20 cellular contexts compared by ENCODE assay signal in genomic region chr18:23253630-23254029, GRCh38.
DNase-seq lines count a peak whose midpoint lies in the region; ATAC-seq, FAIRE-seq and TF ChIP-seq lines count a peak whose summit lies in the region.
"Had no signal": no experiment of that assay in that cellular context is flagged by ENCODE, and none has a peak within 500 bp of the region (broad histone marks: within the 10 kb centered on the region; RNA-seq: fewer than 3 reads in every experiment).

No MANE protein-coding gene starts in this region.

- no TSS peak for BruUV-seq in HepG2 (replicated peaks; lab: Mats Ljungman, UMichigan)

- peaks cover 0 to 21% (median 10%) of the 10 kb centered on the region in 4 donors for H3K36me3 ChIP-seq in liver (ENCODE audit: control insufficient read depth in 4 of 4, insufficient read depth in 3 of 4, low read depth in 1 of 4, low read length in 3 of 4)
- H3K36me3 ChIP-seq in HepG2 (replicated peaks in 1 of 2; ENCODE audit: control insufficient read depth in 1 of 2, insufficient read depth in 2 of 2, low read length in 2 of 2): peaks cover 12 to 58% of the 10 kb centered on the region in 2 experiments; a peak in 4 of 5 replicates

- no peak overlapping the region for H3K4me2 ChIP-seq in HepG2 (ENCODE audit: low read depth, low read length)
- H3K4me2 ChIP-seq: A549 had no signal

- ATAC-seq in HepG2 (no peak), WTC11 (no peak), left lobe of liver (peak; percentile 11)
- ATAC-seq: A549 had no signal

- TF ChIP-seq CTCF in liver (IDR thresholded peaks at IDR 0.05; ENCODE audit: low read depth, low read length, missing input control) (no peak), HepG2 (CRISPR knock-in tag; IDR thresholded peaks at IDR 0.05) (no peak), WTC11 (IDR thresholded peaks at IDR 0.05) (no peak)

- H3K9me3 Mint-ChIP-seq in WTC11: peaks cover 9% of the 10 kb centered on the region
- H3K9me3 Mint-ChIP-seq: CD4-positive, alpha-beta T cell had no signal

- FAIRE-seq in HepG2 (lab: Jason Lieb, UNC): no peak
- FAIRE-seq: A549 had no signal

- H3K4me3 ChIP-seq in liver (ENCODE audit: low read depth in 1 of 3, low read length in 3 of 3) (no peak overlapping the region), HepG2 (replicated peaks in 1 of 3; ENCODE audit: insufficient read depth in 1 of 3, low read depth in 2 of 3, low read length in 3 of 3) (no peak overlapping the region)
- H3K4me3 ChIP-seq: A549 had no signal

- CTCF ChIA-PET in HepG2 (lab: Yijun Ruan, JAX; ENCODE audit: low intra/inter-chr PET ratio, low total read pairs): no interaction called here
- CTCF ChIA-PET in WTC11 (lab: Charles Lee): no interaction called here

- in situ Hi-C loops in HepG2 (cut with HindIII; ENCODE audit: extremely low pct_ligation_motif_present, low pct_unique_long_range_greater_than_20kb): no loop called here

- H3K9me3 ChIP-seq in liver (ENCODE audit: control insufficient read depth in 4 of 4, low read length in 3 of 4): peaks cover 0 to 2% (median 0%) of the 10 kb centered on the region in 4 donors
- H3K9me3 ChIP-seq in HepG2 (ENCODE audit: low read length): no peaks in the 10 kb centered on the region
- H3K9me3 ChIP-seq: Caco-2 had no signal

- intact Hi-C loops in HepG2 (cut with micrococcal nuclease; ENCODE audit: unreplicated experiment): no loop called here

- H3K27ac ChIP-seq in liver (ENCODE audit: low read depth in 1 of 2, low read length in 2 of 2) (no peak overlapping the region), HepG2 (ENCODE audit: extremely low read length, insufficient read depth, low read length) (no peak overlapping the region)
- H3K27ac ChIP-seq: 22Rv1, A549, C4-2B, HL-60 had no signal

- no peak for DNase-seq in HepG2 (ENCODE audit: low spot score)
- no peak for DNase-seq in WTC11 (ENCODE audit: low spot score)
- no peak for DNase-seq in left lobe of liver (ENCODE audit: low spot score)
- DNase-seq in Ammon's horn (ENCODE audit: low spot score): no peak
- DNase-seq in SK-N-DZ (ENCODE audit: low spot score): no peak
- DNase-seq in NCI-H774 (lab: John Stamatoyannopoulos, UW): no peak
- DNase-seq: AML-193; Caco-2; CD4-positive, alpha-beta T cell; DMS79 treated with DMSO at 0.1 percent for 48 hours; GF-D8; GOT3; H7; IMR-90; KBM-7 had no signal

- H3K4me1 ChIP-seq in liver (ENCODE audit: control insufficient read depth in 4 of 4, insufficient read depth in 4 of 4, low read length in 3 of 4) (no peaks in the 10 kb centered on the region), HepG2 (ENCODE audit: insufficient read depth, low read length) (peaks cover 22% of the 10 kb centered on the region)
- H3K4me1 ChIP-seq: A549, Caco-2 had no signal

- H3K9ac ChIP-seq in liver (ENCODE audit: low read depth in 1 of 2, low read length in 2 of 2) (no peak overlapping the region), HepG2 (ENCODE audit: insufficient read depth, low read depth, low read length) (no peak overlapping the region)

- H3K27me3 Mint-ChIP-seq in WTC11 (ENCODE audit: low read depth): no peaks in the 10 kb centered on the region
- H3K27me3 Mint-ChIP-seq: CD4-positive, alpha-beta T cell had no signal

- 89% methylated on average over 12 of the region's 12 CpGs for WGBS in liver
- 98% methylated on average over 12 of the region's 12 CpGs for WGBS in HepG2 (ENCODE audit: low lambda C conversion rate)

- H3K4me1 Mint-ChIP-seq in WTC11: peaks cover 18% of the 10 kb centered on the region

- TF ChIP-seq RAD21 in liver (IDR thresholded peaks at IDR 0.05) (no peak), HepG2 (CRISPR knock-in tag; IDR thresholded peaks at IDR 0.05) (no peak)

- POLR2A ChIA-PET in HepG2 (lab: Yijun Ruan, JAX): no interaction called here
- POLR2A ChIA-PET in WTC11 (lab: Charles Lee): no interaction called here

- no peak for TF ChIP-seq POLR2A in HepG2 (IDR thresholded peaks at IDR 0.05; ENCODE audit: insufficient read depth in 1 of 2, low read depth in 2 of 2, low read length in 2 of 2)

- H3K4me3 Mint-ChIP-seq in WTC11: no peak overlapping the region
- H3K4me3 Mint-ChIP-seq: CD4-positive, alpha-beta T cell had no signal

- peaks cover 91% of the 10 kb centered on the region for H3K36me3 Mint-ChIP-seq in WTC11

- H3K27me3 ChIP-seq in liver (ENCODE audit: control insufficient read depth in 4 of 4, insufficient read depth in 4 of 4, low read length in 3 of 4) (no peaks in the 10 kb centered on the region), HepG2 (ENCODE audit: control insufficient read depth in 1 of 2, insufficient read depth in 2 of 2, low read length in 2 of 2) (no peaks in the 10 kb centered on the region)

- TF ChIP-seq EP300 in HepG2 (IDR thresholded peaks at IDR 0.05; ENCODE audit: low read depth in 2 of 2, low read length in 2 of 2): no peak
- no peak for TF ChIP-seq EP300 in HepG2 (CRISPR knock-in tag; IDR thresholded peaks at IDR 0.05; ENCODE audit: borderline replicate concordance)

- H3K79me2 ChIP-seq in HepG2 (ENCODE audit: insufficient read depth, low read length): no peaks in the 10 kb centered on the region

- no peaks in the 10 kb centered on the region for H4K20me1 ChIP-seq in HepG2 (ENCODE audit: insufficient read depth, low read length)

- H3K27ac Mint-ChIP-seq in WTC11: peak overlapping the region; percentile 42; the same call in 1 of the 2 replicates
- H3K27ac Mint-ChIP-seq: CD4-positive, alpha-beta T cell had no signal

- no peak overlapping the region for H2AFZ ChIP-seq in HepG2 (ENCODE audit: low read length)

TF ChIP-seq in liver, 16 proteins besides CTCF, POLR2A, EP300 and RAD21:
- TF ChIP-seq RXRA (IDR thresholded peaks at IDR 0.05) (peak; percentile 30 to 49), ZBTB33 (IDR thresholded peaks at IDR 0.05) (no peak), GABPA (IDR thresholded peaks at IDR 0.05 in 1 of 2, conservative IDR thresholded peaks at IDR 0.05 in 1 of 2) (peak; percentile 33 to 51), NR2F2 (IDR thresholded peaks at IDR 0.05) (peak; percentile 29)
TF ChIP-seq in liver: peak in this region for 3.

TF ChIP-seq in HepG2, 621 proteins besides CTCF, POLR2A, EP300 and RAD21 (continues in another document):
- TF ChIP-seq ELF3 (CRISPR knock-in tag; IDR thresholded peaks at IDR 0.05) (no peak), SKI (IDR thresholded peaks at IDR 0.05; ENCODE audit: partially characterized antibody) (no peak), DR1 (CRISPR knock-in tag; IDR thresholded peaks at IDR 0.05) (no peak), ZNF253 (CRISPR knock-in tag; IDR thresholded peaks at IDR 0.05; ENCODE audit: borderline replicate concordance) (no peak), RELA (CRISPR knock-in tag; IDR thresholded peaks at IDR 0.05) (no peak), ZNF224 (CRISPR knock-in tag; IDR thresholded peaks at IDR 0.05) (no peak), ZNF331 (CRISPR knock-in tag; IDR thresholded peaks at IDR 0.05) (no peak), SIN3B (IDR thresholded peaks at IDR 0.05; ENCODE audit: low read length) (no peak), ATF7-NPFF (CRISPR knock-in tag; IDR thresholded peaks at IDR 0.05; ENCODE audit: low read depth) (no peak), ZBTB8A (CRISPR knock-in tag; IDR thresholded peaks at IDR 0.05; ENCODE audit: borderline replicate concordance, low read depth) (no peak), ZBTB14 (CRISPR knock-in tag; IDR thresholded peaks at IDR 0.05) (no peak)

TF ChIP-seq in WTC11, 78 proteins besides CTCF, POLR2A, EP300 and RAD21 (continues in another document):
- no peak for TF ChIP-seq AR (CRISPR knock-in tag; IDR thresholded peaks at IDR 0.05)
- no peak for TF ChIP-seq RORB (CRISPR knock-in tag; IDR thresholded peaks at IDR 0.05)
- TF ChIP-seq TEAD4 (CRISPR knock-in tag; IDR thresholded peaks at IDR 0.05): no peak
- no peak for TF ChIP-seq ELF4 (CRISPR knock-in tag; IDR thresholded peaks at IDR 0.05; ENCODE audit: low read depth)
- no peak for TF ChIP-seq USF1 (CRISPR knock-in tag; IDR thresholded peaks at IDR 0.05)
- no peak for TF ChIP-seq NR1H2 (CRISPR knock-in tag; IDR thresholded peaks at IDR 0.05)
- no peak for TF ChIP-seq ZSCAN18 (CRISPR knock-in tag; IDR thresholded peaks at IDR 0.05)
- no peak for TF ChIP-seq ZNF396 (CRISPR knock-in tag; IDR thresholded peaks at IDR 0.05; ENCODE audit: borderline replicate concordance)
- no peak for TF ChIP-seq SMAD4 (CRISPR knock-in tag; IDR thresholded peaks at IDR 0.05)
